In genomic region chr12:24918596-24918995, GRCh38 we compare ENCODE assay signal across 2 cellular contexts.
TF ChIP-seq lines count a peak whose summit lies in the region.

No MANE protein-coding gene starts in this region.

TF ChIP-seq in WTC11, 78 proteins besides CTCF, POLR2A, EP300 and RAD21:
- TF ChIP-seq, protein P1, sequence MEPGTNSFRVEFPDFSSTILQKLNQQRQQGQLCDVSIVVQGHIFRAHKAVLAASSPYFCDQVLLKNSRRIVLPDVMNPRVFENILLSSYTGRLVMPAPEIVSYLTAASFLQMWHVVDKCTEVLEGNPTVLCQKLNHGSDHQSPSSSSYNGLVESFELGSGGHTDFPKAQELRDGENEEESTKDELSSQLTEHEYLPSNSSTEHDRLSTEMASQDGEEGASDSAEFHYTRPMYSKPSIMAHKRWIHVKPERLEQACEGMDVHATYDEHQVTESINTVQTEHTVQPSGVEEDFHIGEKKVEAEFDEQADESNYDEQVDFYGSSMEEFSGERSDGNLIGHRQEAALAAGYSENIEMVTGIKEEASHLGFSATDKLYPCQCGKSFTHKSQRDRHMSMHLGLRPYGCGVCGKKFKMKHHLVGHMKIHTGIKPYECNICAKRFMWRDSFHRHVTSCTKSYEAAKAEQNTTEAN (CRISPR knock-in tag; IDR thresholded peaks at IDR 0.05): no peak
- TF ChIP-seq NFATC4 (CRISPR knock-in tag; IDR thresholded peaks at IDR 0.05) (no peak), NR1H2 (CRISPR knock-in tag; IDR thresholded peaks at IDR 0.05) (no peak), FOXP4 (CRISPR knock-in tag; IDR thresholded peaks at IDR 0.05) (no peak)
- TF ChIP-seq, protein P2, sequence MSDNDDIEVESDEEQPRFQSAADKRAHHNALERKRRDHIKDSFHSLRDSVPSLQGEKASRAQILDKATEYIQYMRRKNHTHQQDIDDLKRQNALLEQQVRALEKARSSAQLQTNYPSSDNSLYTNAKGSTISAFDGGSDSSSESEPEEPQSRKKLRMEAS (CRISPR knock-in tag; IDR thresholded peaks at IDR 0.05): no peak

TF ChIP-seq in endothelial cell of umbilical vein, 7 proteins besides CTCF, POLR2A, EP300 and RAD21:
- TF ChIP-seq JUN (IDR thresholded peaks at IDR 0.05; ENCODE audit: borderline replicate concordance, insufficient read depth, insufficient read length, low read depth): no peak
TF ChIP-seq in endothelial cell of umbilical vein: peak in this region for 0.
